In genomic region chr6:32216998-32217397, GRCh38 we compare ENCODE assay signal across 25 cellular contexts.
"Had no signal": no experiment of that assay in that cellular context is flagged by ENCODE, and none has a peak within 500 bp of the region (broad histone marks: within the 10 kb centered on the region; RNA-seq: fewer than 3 reads in every experiment).

No MANE protein-coding gene starts in this region.

- H3K36me3 ChIP-seq: neural progenitor cell, ovary, prostate gland, spleen, suprapubic skin, thoracic aorta, tibial artery, upper lobe of right lung had no signal

- H3K9ac ChIP-seq: neural progenitor cell had no signal

- H3K4me3 ChIP-seq: left lung, lower lobe of right lung, neural progenitor cell, ovary, prostate gland, spleen, suprapubic skin, thoracic aorta, tibial artery, upper lobe of right lung had no signal

- H3K27ac ChIP-seq: left lung, lower lobe of right lung, neural progenitor cell, ovary, prostate gland, spleen, suprapubic skin, thoracic aorta, tibial artery, upper lobe of right lung had no signal

- H3K9me3 Mint-ChIP-seq: naive thymus-derived CD8-positive, alpha-beta T cell; nephron; neural progenitor cell; stimulated activated effector memory CD8-positive, alpha-beta T cell treated with anti-CD3 and anti-CD28 coated beads, Interleukin-12 subunit alpha, Interleukin-12 subunit beta, amount 100 ng/mL, for 72 hours; stimulated activated naive CD8-positive, alpha-beta T cell treated with anti-CD3 and anti-CD28 coated beads, Interleukin-15, Interleukin-2, amounts not matched to agents 100 ng/mL and 50 ng/mL, for 24 hours had no signal

- H3K27me3 Mint-ChIP-seq: stimulated activated naive CD8-positive, alpha-beta T cell treated with anti-CD3 and anti-CD28 coated beads, Interleukin-15, Interleukin-2, amounts not matched to agents 100 ng/mL and 50 ng/mL, for 24 hours had no signal

- DNase-seq: hippocampal formation; kidney; left colon; left lung; lower lobe of right lung; mammary epithelial cell; mesenchymal stem cell; naive thymus-derived CD8-positive, alpha-beta T cell; ovary; retina; right cardiac atrium; small intestine; spleen; stimulated activated CD4-positive, alpha-beta T cell treated with anti-CD3 and anti-CD28 coated beads, Interleukin-4, amount 100 ng/mL, for 24 hours; stimulated activated naive CD4-positive, alpha-beta T cell; trophoblast cell; upper lobe of right lung had no signal

- H3K27me3 ChIP-seq: left lung, neural progenitor cell, ovary, spleen, suprapubic skin, upper lobe of right lung had no signal

- H3K4me1 ChIP-seq: lower lobe of right lung, neural progenitor cell, prostate gland, tibial artery, upper lobe of right lung had no signal

- H3K4me3 Mint-ChIP-seq: naive thymus-derived CD8-positive, alpha-beta T cell; nephron; neural progenitor cell; stimulated activated effector memory CD8-positive, alpha-beta T cell treated with anti-CD3 and anti-CD28 coated beads, Interleukin-12 subunit alpha, Interleukin-12 subunit beta, amount 100 ng/mL, for 72 hours; stimulated activated naive CD8-positive, alpha-beta T cell treated with anti-CD3 and anti-CD28 coated beads, Interleukin-15, Interleukin-2, amounts not matched to agents 100 ng/mL and 50 ng/mL, for 24 hours had no signal

- H3K36me3 Mint-ChIP-seq: naive thymus-derived CD8-positive, alpha-beta T cell; neural progenitor cell; stimulated activated effector memory CD8-positive, alpha-beta T cell treated with anti-CD3 and anti-CD28 coated beads, Interleukin-12 subunit alpha, Interleukin-12 subunit beta, amount 100 ng/mL, for 72 hours had no signal

- H3K9me3 ChIP-seq: left lung, lower lobe of right lung, ovary, prostate gland, spleen, suprapubic skin, thoracic aorta, tibial artery, upper lobe of right lung had no signal

- H3K4me2 ChIP-seq: neural progenitor cell had no signal

- H3K27ac Mint-ChIP-seq: nephron; stimulated activated effector memory CD8-positive, alpha-beta T cell treated with anti-CD3 and anti-CD28 coated beads, Interleukin-12 subunit alpha, Interleukin-12 subunit beta, amount 100 ng/mL, for 72 hours; stimulated activated naive CD8-positive, alpha-beta T cell treated with anti-CD3 and anti-CD28 coated beads, Interleukin-15, Interleukin-2, amounts not matched to agents 100 ng/mL and 50 ng/mL, for 24 hours had no signal

- H3K4me1 Mint-ChIP-seq: nephron; neural progenitor cell; stimulated activated effector memory CD8-positive, alpha-beta T cell treated with anti-CD3 and anti-CD28 coated beads, Interleukin-12 subunit alpha, Interleukin-12 subunit beta, amount 100 ng/mL, for 72 hours had no signal

- H2AFZ ChIP-seq: neural progenitor cell had no signal
